In genomic region chr6:109351231-109352132, GRCh38 we compare ENCODE assay signal across 13 cellular contexts. TPM values are rescaled to one million over a fixed set of nuclear protein-coding genes. Genes with fewer than 3 reads are reported as not detected.
A peak's percentile ranks its signal among the peaks of the same experiment; 100 is the strongest.
DNase-seq lines count a peak whose midpoint lies in the region; ATAC-seq, FAIRE-seq and TF ChIP-seq lines count a peak whose summit lies in the region.
"Had no signal": no experiment of that assay in that cellular context is flagged by ENCODE, and none has a peak within 500 bp of the region (broad histone marks: within the 10 kb centered on the region; RNA-seq: fewer than 3 reads in every experiment).

No MANE protein-coding gene starts in this region.

- POLR2A ChIA-PET in K562 (lab: Yijun Ruan, JAX) = interaction anchor here (0.6 to 3.9 kb wide), 11 partner anchors 9 to 50 kb away, joined by 3 to 32 read pairs (median 5); partner anchors contain the start of gene CD164

- in situ Hi-C loops in GM23248 (cut with MboI) = no loop called here
- in situ Hi-C loops in K562 (cut with MboI) = no loop called here

- no peak overlapping the region for H2BK5ac ChIP-seq in mesendoderm (ENCODE audit: low read length)

- 76 to 84% methylated on average over 5 of the region's 5 CpGs for WGBS in GM23248 (ENCODE audit: low coverage in 1 of 2, low lambda C conversion rate in 2 of 2, missing lambda C conversion rate in 2 of 2), 2 experiments
- WGBS in K562 (ENCODE audit: insufficient coverage, low coverage, missing lambda C conversion rate) = 61% methylated on average over 5 of the region's 5 CpGs
- WGBS in mesendoderm (ENCODE audit: extremely low coverage, insufficient coverage, low lambda C conversion rate) = no CpG with 5 or more reads among the region's 5 CpGs

- H3F3A ChIP-seq in GM23248 (ENCODE audit: insufficient read depth) = peaks cover 23% of the 10 kb centered on the region

- H4K20me1 ChIP-seq in GM23248 (ENCODE audit: insufficient read depth) = no peaks in the 10 kb centered on the region
- H4K20me1 ChIP-seq in K562 (replicated peaks; ENCODE audit: control insufficient read depth, insufficient read depth, low read length) = no peaks in the 10 kb centered on the region

- no peaks in the 10 kb centered on the region for H3K9me2 ChIP-seq in GM23248 (ENCODE audit: insufficient read depth)

- no peak overlapping the region for H2BK120ac ChIP-seq in mesendoderm (ENCODE audit: low read depth, low read length)

- H3K9me3 ChIP-seq in GM23248 (ENCODE audit: low read depth) (no peaks in the 10 kb centered on the region), K562 (replicated peaks; ENCODE audit: control insufficient read depth, insufficient read depth, low read depth, low read length) (0 out of 2 replicates have a peak, but pooled peaks cover 2% of the 10 kb centered on the region)

- no peak overlapping the region for H3K4me3 Mint-ChIP-seq in activated T-helper 2 cell treated with anti-CD3 and anti-CD28 coated beads, Interferon-gamma antibody, Interleukin-2, Interleukin-4, amounts not matched to agents 10 μg/mL and 5 μg/mL and 100 μg/mL, durations not matched to agents 14 hours and 24 hours and 36 hours (ENCODE audit: low read depth)
- H3K4me3 Mint-ChIP-seq: stimulated activated memory B cell treated with anti-CD40 and anti-IgM and Interleukin-4, amounts not matched to agents 10 μg/mL and 1 μg/mL and 100 μg/mL, for 72 hours had no signal

- no TSS peak for BruUV-seq in K562 (replicated peaks; lab: Mats Ljungman, UMichigan)

- H3K27me3 ChIP-seq in GM23248 (replicated peaks; ENCODE audit: insufficient read depth) = no peaks in the 10 kb centered on the region
- H3K27me3 ChIP-seq in K562 (ENCODE audit: control insufficient read depth in 2 of 2, insufficient read depth in 2 of 2, low read length in 2 of 2) = no peaks in the 10 kb centered on the region
- H3K27me3 ChIP-seq in mesendoderm (ENCODE audit: insufficient read depth, low read length, poor library complexity) = no peaks in the 10 kb centered on the region

- H2BK15ac ChIP-seq in mesendoderm (replicated peaks; ENCODE audit: low read depth) = no peak overlapping the region

- no peaks in the 10 kb centered on the region for H3K79me1 ChIP-seq in mesendoderm (ENCODE audit: low read length)

- peak; percentile 61 for DNase-seq in AG08395 (ENCODE audit: low spot score)
- peak; percentile 52 for DNase-seq in GM23248
- DNase-seq in K562 (ENCODE audit: extremely low read depth in 1 of 4, low spot score in 3 of 4) = peak in 2 of 4 experiments; percentile 63 to 68
- DNase-seq in mesendoderm = peak; percentile 21
- DNase-seq in activated T-helper 2 cell treated with anti-CD3 and anti-CD28 coated beads, Interferon-gamma antibody, Interleukin-2, Interleukin-4, amounts not matched to agents 10 μg/mL and 5 μg/mL and 100 μg/mL, durations not matched to agents 14 hours and 24 hours and 36 hours (ENCODE audit: low spot score) = no peak
- no peak for DNase-seq in NCI-H510A treated with DMSO at 0.1 percent for 48 hours (lab: John Stamatoyannopoulos, UW)
- DNase-seq in DMS153 treated with DMSO at 0.1 percent for 48 hours (lab: John Stamatoyannopoulos, UW; ENCODE audit: unreplicated experiment) = no peak
- DNase-seq in GDM1 (lab: John Stamatoyannopoulos, UW) = no peak
- DNase-seq: NCI-H1417; NCI-H526 treated with DMSO at 0.1 percent for 48 hours; occipital lobe; stimulated activated CD4-positive, alpha-beta T cell treated with anti-CD3 and anti-CD28 coated beads, Interleukin-2, amount 100 ng/mL, for 24 hours had no signal

- H3K18ac ChIP-seq in mesendoderm (ENCODE audit: low read length) = no peak overlapping the region

- no peak overlapping the region for H3K4ac ChIP-seq in mesendoderm (ENCODE audit: low read depth, low read length)

- no peak overlapping the region for H4K8ac ChIP-seq in mesendoderm (ENCODE audit: low read depth, low read length)

- peaks cover 4% of the 10 kb centered on the region for H3K9me3 Mint-ChIP-seq in activated T-helper 2 cell treated with anti-CD3 and anti-CD28 coated beads, Interferon-gamma antibody, Interleukin-2, Interleukin-4, amounts not matched to agents 10 μg/mL and 5 μg/mL and 100 μg/mL, durations not matched to agents 14 hours and 24 hours and 36 hours

- TF ChIP-seq EP300 in K562 (IDR thresholded peaks at IDR 0.05; ENCODE audit: low read length) = no peak

- no peak for TF ChIP-seq CTCF in K562 (IDR thresholded peaks at IDR 0.05 in 2 of 3, conservative IDR thresholded peaks at IDR 0.05 in 1 of 3; ENCODE audit: insufficient read depth in 2 of 3, low read depth in 1 of 3, low read length in 3 of 3)

- H3K56ac ChIP-seq in mesendoderm (ENCODE audit: low read length) = no peak overlapping the region

- ATAC-seq in K562 = peak; percentile 63
- ATAC-seq: stimulated activated memory B cell treated with anti-CD40 and anti-IgM and Interleukin-4, amounts not matched to agents 10 μg/mL and 1 μg/mL and 100 μg/mL, for 72 hours had no signal

- H2AK5ac ChIP-seq in mesendoderm (ENCODE audit: low read length) = no peak overlapping the region

- CTCF ChIA-PET in K562 (lab: Yijun Ruan, JAX; ENCODE audit: low intra/inter-chr PET ratio) = no interaction called here

- H3K27ac ChIP-seq in GM23248 = no peak overlapping the region
- peak overlapping the region; percentile 7; the same call in 2 of the 3 replicates for H3K27ac ChIP-seq in K562 (ENCODE audit: extremely low read depth, low read depth, low read length)
- no peak overlapping the region for H3K27ac ChIP-seq in mesendoderm (ENCODE audit: low read depth, low read length)

- H3K4me1 ChIP-seq in GM23248 (ENCODE audit: insufficient read depth) = peaks cover 27% of the 10 kb centered on the region
- H3K4me1 ChIP-seq in K562 (replicated peaks in 1 of 2; ENCODE audit: control insufficient read depth in 2 of 2, insufficient read depth in 2 of 2, low read length in 2 of 2) = peaks cover 26 to 45% of the 10 kb centered on the region in 2 experiments
- H3K4me1 ChIP-seq in mesendoderm (ENCODE audit: control insufficient read depth, low read depth, low read length) = no peaks in the 10 kb centered on the region

- H3K4me3 ChIP-seq in GM23248 (no peak overlapping the region), K562 (no peak overlapping the region), mesendoderm (ENCODE audit: low read length) (no peak overlapping the region)

- no peak overlapping the region for H4K5ac ChIP-seq in mesendoderm (ENCODE audit: low read length)

- H3K36me3 ChIP-seq in GM23248 (ENCODE audit: low read depth) = peaks cover 24% of the 10 kb centered on the region
- peaks cover 12% of the 10 kb centered on the region; the same call in 2 of the 3 replicates for H3K36me3 ChIP-seq in K562 (ENCODE audit: control insufficient read depth, insufficient read depth, low read length)
- H3K36me3 ChIP-seq in mesendoderm (ENCODE audit: control insufficient read depth, insufficient read depth, low read length) = no peaks in the 10 kb centered on the region

- peak overlapping the region; percentile 40 for H3K4me2 ChIP-seq in GM23248 (ENCODE audit: unreplicated experiment)
- no peak overlapping the region; the same call in 1 of the 2 replicates for H3K4me2 ChIP-seq in K562 (ENCODE audit: insufficient read depth, low read length)
- no peak overlapping the region for H3K4me2 ChIP-seq in mesendoderm (ENCODE audit: low read length)

- H2AFZ ChIP-seq in GM23248 (no peak overlapping the region), K562 (ENCODE audit: low read depth, low read length) (no peak overlapping the region)

- no peak for TF ChIP-seq POLR2A in K562 (conservative IDR thresholded peaks at IDR 0.05)

- H3K9me1 ChIP-seq in K562 (ENCODE audit: control insufficient read depth, insufficient read depth, low read length) = no peaks in the 10 kb centered on the region

- H3K9ac ChIP-seq in GM23248 (no peak overlapping the region), K562 (ENCODE audit: insufficient read depth in 1 of 2, low read depth in 2 of 2, low read length in 2 of 2) (no peak overlapping the region), mesendoderm (ENCODE audit: low read length) (no peak overlapping the region)

- H3K23ac ChIP-seq in mesendoderm (ENCODE audit: low read length) = no peak overlapping the region

- H3K27ac Mint-ChIP-seq in activated T-helper 2 cell treated with anti-CD3 and anti-CD28 coated beads, Interferon-gamma antibody, Interleukin-2, Interleukin-4, amounts not matched to agents 10 μg/mL and 5 μg/mL and 100 μg/mL, durations not matched to agents 14 hours and 24 hours and 36 hours = no peak overlapping the region
- H3K27ac Mint-ChIP-seq: stimulated activated memory B cell treated with anti-CD40 and anti-IgM and Interleukin-4, amounts not matched to agents 10 μg/mL and 1 μg/mL and 100 μg/mL, for 72 hours had no signal

- no peaks in the 10 kb centered on the region for H3K79me2 ChIP-seq in GM23248 (ENCODE audit: insufficient read depth)
- no peaks in the 10 kb centered on the region for H3K79me2 ChIP-seq in K562 (ENCODE audit: control insufficient read depth, insufficient read depth, low read length)
- H3K79me2 ChIP-seq in mesendoderm (ENCODE audit: control insufficient read depth, insufficient read depth, low read length) = no peaks in the 10 kb centered on the region

- H3K4me1 Mint-ChIP-seq in activated T-helper 2 cell treated with anti-CD3 and anti-CD28 coated beads, Interferon-gamma antibody, Interleukin-2, Interleukin-4, amounts not matched to agents 10 μg/mL and 5 μg/mL and 100 μg/mL, durations not matched to agents 14 hours and 24 hours and 36 hours (ENCODE audit: low read depth) = peaks cover 12% of the 10 kb centered on the region
- H3K4me1 Mint-ChIP-seq: stimulated activated memory B cell treated with anti-CD40 and anti-IgM and Interleukin-4, amounts not matched to agents 10 μg/mL and 1 μg/mL and 100 μg/mL, for 72 hours had no signal

- no peak for TF ChIP-seq RAD21 in K562 (CRISPR knock-in tag; conservative IDR thresholded peaks at IDR 0.05 in 1 of 2, IDR thresholded peaks at IDR 0.05 in 1 of 2)

- peaks cover 52% of the 10 kb centered on the region for H3K36me3 Mint-ChIP-seq in activated T-helper 2 cell treated with anti-CD3 and anti-CD28 coated beads, Interferon-gamma antibody, Interleukin-2, Interleukin-4, amounts not matched to agents 10 μg/mL and 5 μg/mL and 100 μg/mL, durations not matched to agents 14 hours and 24 hours and 36 hours (ENCODE audit: low read depth)

- FAIRE-seq in K562 (lab: Jason Lieb, UNC) = no peak

- H3K27me3 Mint-ChIP-seq in activated T-helper 2 cell treated with anti-CD3 and anti-CD28 coated beads, Interferon-gamma antibody, Interleukin-2, Interleukin-4, amounts not matched to agents 10 μg/mL and 5 μg/mL and 100 μg/mL, durations not matched to agents 14 hours and 24 hours and 36 hours (ENCODE audit: low read depth) = no peaks in the 10 kb centered on the region
- H3K27me3 Mint-ChIP-seq: stimulated activated memory B cell treated with anti-CD40 and anti-IgM and Interleukin-4, amounts not matched to agents 10 μg/mL and 1 μg/mL and 100 μg/mL, for 72 hours had no signal

- intact Hi-C loops in K562 (cut with micrococcal nuclease) = no loop called here
- intact Hi-C loops in activated T-helper 2 cell treated with anti-CD3 and anti-CD28 coated beads, Interferon-gamma antibody, Interleukin-2, Interleukin-4, amounts not matched to agents 10 μg/mL and 5 μg/mL and 100 μg/mL, durations not matched to agents 14 hours and 24 hours and 36 hours (cut with micrococcal nuclease) = no loop called here

RNA-seq across cellular contexts. Expression of gene CD164, which starts 30.8 kb away (rescaled TPM):
- total RNA-seq in GM23248 (2014; rRNA removed; shearing (Covaris generic)) = 302 and 315 TPM in 2 replicates
- 437 and 441 TPM in 2 replicates for polyA plus RNA-seq in GM23248 (2016; fragmentation: Nextera tagmentation; extraction: Ambion mirVana)
- 114 and 222 TPM in 2 replicates for total RNA-seq in K562 (2011; cell fraction: chromatin; rRNA removed; ENCODE audit: low replicate concordance)
- 162 and 212 TPM in 2 replicates for total RNA-seq in K562 (2011; cell fraction: nucleolus; rRNA removed)
- total RNA-seq in K562 (2011; cell fraction: nucleoplasm; rRNA removed) = 243 and 317 TPM in 2 replicates
- total RNA-seq in K562 (2014; rRNA removed) = 79.5 and 92.7 TPM in 2 replicates
- 121 and 134 TPM in 2 replicates for total RNA-seq in K562 (2014; rRNA removed; fragmentation: Illumina TruSeq; extraction: Trizol)
- 191 and 199 TPM in 2 replicates for total RNA-seq in K562 (2015; rRNA removed; fragmentation: Illumina TruSeq; extraction: Trizol)
- 164 and 169 TPM in 2 replicates for total RNA-seq in K562 (2021)
- 317 and 349 TPM in 2 replicates for polyA plus RNA-seq in K562 (2011; rRNA removed)
- polyA plus RNA-seq in K562 (2011; cell fraction: cytosol; rRNA removed) = 107 and 156 TPM in 2 replicates
- polyA plus RNA-seq in K562 (2011; cell fraction: nucleus; rRNA removed) = 302 and 407 TPM in 2 replicates
- polyA plus RNA-seq in K562 (2012) = 177 and 329 TPM in 2 replicates
- 186 and 188 TPM in 2 replicates for polyA plus RNA-seq in K562 (2014; fragmentation: Illumina TruSeq; extraction: Trizol)
- 100 to 1,000 TPM; 165 to 179 TPM for polyA plus RNA-seq in K562 (2014; fragmentation: Nextera tagmentation; extraction: Ambion mirVana)
- polyA plus RNA-seq in K562 (2014; rRNA removed) = 117 and 143 TPM in 2 replicates
- polyA minus RNA-seq in K562 (2011; rRNA and poly(A)+ RNA removed) = 159 and 195 TPM in 2 replicates
- polyA minus RNA-seq in K562 (2011; cell fraction: cytosol; rRNA and poly(A)+ RNA removed) = 154 and 189 TPM in 2 replicates
- 130 and 232 TPM in 2 replicates for polyA minus RNA-seq in K562 (2011; cell fraction: nucleus; rRNA and poly(A)+ RNA removed)
- polyA plus RNA-seq in mesendoderm (2013, experiment 1 of 2) = 74.4 TPM
- polyA plus RNA-seq in mesendoderm (2013, experiment 2 of 2) = 76.2 TPM
- 206 and 207 TPM in 2 replicates for total RNA-seq in activated T-helper 2 cell treated with anti-CD3 and anti-CD28 coated beads, Interferon-gamma antibody, Interleukin-2, Interleukin-4, amounts not matched to agents 10 μg/mL and 5 μg/mL and 100 μg/mL, durations not matched to agents 14 hours and 24 hours and 36 hours

Comparison
In these comparisons a context has a peak if more than half of its experiments do, and no peak if none do; other contexts are left out.
1. DNase-seq: peak in AG08395 (single experiment), GM23248 (single experiment) and mesendoderm (single experiment); none in activated T-helper 2 cell treated with anti-CD3 and anti-CD28 coated beads, Interferon-gamma antibody, Interleukin-2, Interleukin-4, amounts not matched to agents 10 μg/mL and 5 μg/mL and 100 μg/mL, durations not matched to agents 14 hours and 24 hours and 36 hours (single experiment), NCI-H510A treated with DMSO at 0.1 percent for 48 hours (single experiment), DMS153 treated with DMSO at 0.1 percent for 48 hours (single experiment) and GDM1 (single experiment).